Comparison of ENCODE assay signal across 12 cellular contexts in genomic region chr5:103031607-103032006, GRCh38.
DNase-seq lines count a peak whose midpoint lies in the region; ATAC-seq and TF ChIP-seq lines count a peak whose summit lies in the region.
"Had no signal": no experiment of that assay in that cellular context is flagged by ENCODE, and none has a peak within 500 bp of the region (broad histone marks: within the 10 kb centered on the region; RNA-seq: fewer than 3 reads in every experiment).

No MANE protein-coding gene starts in this region.

- no peaks in the 10 kb centered on the region for H3K9me3 ChIP-seq in body of pancreas

- DNase-seq in GM12864 (ENCODE audit: low read depth) (no peak), body of pancreas (no peak), neural crest cell (ENCODE audit: low read depth, low spot score) (no peak), SHP77 treated with DMSO at 0.1 percent for 48 hours (lab: John Stamatoyannopoulos, UW) (no peak), anterior cingulate cortex (lab: John Stamatoyannopoulos, UW) (no peak), KBM-7 (no peak)
- DNase-seq: erythroblast, Karpas-422 had no signal

- H3K27ac Mint-ChIP-seq in neural crest cell (ENCODE audit: unreplicated experiment), result no peak overlapping the region
- H3K27ac Mint-ChIP-seq: activated naive CD8-positive, alpha-beta T cell; mesothelial cell of epicardium had no signal

- in situ Hi-C loops in KBM-7 (cut with MboI; ENCODE audit: low pct_unique_long_range_greater_than_20kb, low sequenced_read_pairs), result no loop called here

- no peaks in the 10 kb centered on the region for H3K4me1 ChIP-seq in body of pancreas

- ATAC-seq in HG03457 (IDR thresholded peaks at IDR 0.05; ENCODE audit: unreplicated experiment), result peak; percentile 89
- no peak for ATAC-seq in body of pancreas
- ATAC-seq in GM19395 (IDR thresholded peaks at IDR 0.05; ENCODE audit: unreplicated experiment), result no peak

- peaks cover 5% of the 10 kb centered on the region for H3K4me1 Mint-ChIP-seq in neural crest cell
- H3K4me1 Mint-ChIP-seq: mesothelial cell of epicardium had no signal

- H3K9me3 Mint-ChIP-seq in neural crest cell, result peaks cover 2% of the 10 kb centered on the region
- H3K9me3 Mint-ChIP-seq: mesothelial cell of epicardium had no signal

- H3K27me3 ChIP-seq in body of pancreas, result no peaks in the 10 kb centered on the region

- H3K36me3 Mint-ChIP-seq in neural crest cell (ENCODE audit: low read depth), result peaks cover 5% of the 10 kb centered on the region

- TF ChIP-seq POLR2A in body of pancreas (IDR thresholded peaks at IDR 0.05), result no peak

- no peaks in the 10 kb centered on the region for H3K27me3 Mint-ChIP-seq in neural crest cell (ENCODE audit: low read depth)

- H3K4me3 Mint-ChIP-seq in neural crest cell, result no peak overlapping the region
- H3K4me3 Mint-ChIP-seq: activated naive CD8-positive, alpha-beta T cell; mesothelial cell of epicardium had no signal

- H3K36me3 ChIP-seq in body of pancreas (replicated peaks in 1 of 2; ENCODE audit: insufficient read depth in 1 of 2, low read depth in 2 of 2), result no peaks in the 10 kb centered on the region

- TF ChIP-seq CTCF in GM12864 (IDR thresholded peaks at IDR 0.05; ENCODE audit: low read depth, low read length, missing control alignments) (peak; percentile 24), body of pancreas (IDR thresholded peaks at IDR 0.05) (peak in 5 of 7 experiments; percentile 6 to 16 (median 12)), neural crest cell (conservative IDR thresholded peaks at IDR 0.05) (peak; percentile 51)

- intact Hi-C loops in body of pancreas (cut with DNase I), result loop anchor here (10.0 kb wide), 1 partner anchor 447 kb away; no protein-coding TSS in a partner anchor

- H3K4me3 ChIP-seq in GM12864 (ENCODE audit: low read depth, low read length) (no peak overlapping the region), body of pancreas (no peak overlapping the region)

- no peak overlapping the region for H3K27ac ChIP-seq in body of pancreas
